In genomic region chr1:51867479-51868232, GRCh38 we compare ENCODE assay signal across 1 cellular context.
TF ChIP-seq lines count a peak whose summit lies in the region.

No MANE protein-coding gene starts in this region.

TF ChIP-seq in K562, 482 proteins besides CTCF, POLR2A, EP300 and RAD21:
- TF ChIP-seq NFATC3 (IDR thresholded peaks at IDR 0.05) (0 out of 2 replicates have a peak, but pooled peaks have one; percentile 30), ARID3A (IDR thresholded peaks at IDR 0.05; ENCODE audit: borderline replicate concordance, low read depth, low read length) (0 out of 2 replicates have a peak, but pooled peaks have one; percentile 7), SOX6 (IDR thresholded peaks at IDR 0.05) (peak; percentile 61; the same call in 1 of the 2 replicates), ZEB2 (IDR thresholded peaks at IDR 0.05) (peak; percentile 15; the same call in 1 of the 2 replicates), TAF9B (IDR thresholded peaks at IDR 0.05; ENCODE audit: partially characterized antibody) (no peak), ARID1B (IDR thresholded peaks at IDR 0.05) (peak; percentile 64; the same call in 1 of the 2 replicates), CBFA2T3 (IDR thresholded peaks at IDR 0.05) (peak; percentile 60), TCF3 (CRISPR knock-in tag; IDR thresholded peaks at IDR 0.05) (peak; percentile 34; the same call in 1 of the 2 replicates), HMBOX1 (IDR thresholded peaks at IDR 0.05) (peak; percentile 79), BRD9 (IDR thresholded peaks at IDR 0.05; ENCODE audit: low read depth, partially characterized antibody) (peak; percentile 31), LEF1 (IDR thresholded peaks at IDR 0.05) (peak; percentile 60; the same call in 1 of the 2 replicates), DPF2 (IDR thresholded peaks at IDR 0.05) (peak; percentile 44; the same call in 1 of the 2 replicates), TAL1 (IDR thresholded peaks at IDR 0.05) (peak; percentile 39; the same call in 1 of the 2 replicates), ZNF75A (CRISPR knock-in tag; IDR thresholded peaks at IDR 0.05) (no peak), ZNF324 (CRISPR knock-in tag; IDR thresholded peaks at IDR 0.05) (no peak), GATA2 (CRISPR knock-in tag; IDR thresholded peaks at IDR 0.05) (no peak)
